In genomic region chr2:70509565-70509964, GRCh38 we compare ENCODE assay signal across 11 cellular contexts. TPM values are rescaled to one million over a fixed set of nuclear protein-coding genes. Genes with fewer than 3 reads are reported as not detected.
DNase-seq lines count a peak whose midpoint lies in the region; ATAC-seq and TF ChIP-seq lines count a peak whose summit lies in the region.
"Had no signal": no experiment of that assay in that cellular context is flagged by ENCODE, and none has a peak within 500 bp of the region (broad histone marks: within the 10 kb centered on the region; RNA-seq: fewer than 3 reads in every experiment).

No MANE protein-coding gene starts in this region.

- H3K27me3 ChIP-seq in RWPE2 (ENCODE audit: insufficient read depth, poor library complexity, severe bottlenecking) (no peaks in the 10 kb centered on the region), gastrocnemius medialis (peaks cover 0 to 3% (median 0%) of the 10 kb centered on the region in 3 donors)

- in situ Hi-C loops in gastrocnemius medialis (cut with MboI; ENCODE audit: low sequenced_read_pairs in 4 of 4), result no loop called here
- in situ Hi-C loops in GM13976 (cut with MboI; ENCODE audit: low sequenced_read_pairs, unreplicated experiment), result no loop called here

- intact Hi-C loops in left colon (cut with DNase I, micrococcal nuclease), result no loop called here
- intact Hi-C loops in gastrocnemius medialis (cut with DNase I; ENCODE audit: low total_unique reads), result no loop called here
- intact Hi-C loops in Right ventricle myocardium superior (cut with DNase I), result no loop called here

- H3K36me3 ChIP-seq in RWPE2 (ENCODE audit: low read depth), result peaks cover 66% of the 10 kb centered on the region
- H3K36me3 ChIP-seq in gastrocnemius medialis, result no peaks in the 10 kb centered on the region

- no peak for TF ChIP-seq POLR2A in gastrocnemius medialis (IDR thresholded peaks at IDR 0.05)

- peaks cover 35% of the 10 kb centered on the region for H3K4me1 ChIP-seq in RWPE2 (ENCODE audit: insufficient read depth, poor library complexity, severe bottlenecking)
- no peaks in the 10 kb centered on the region for H3K4me1 ChIP-seq in gastrocnemius medialis

- peak; percentile 66 for ATAC-seq in RWPE2 (ENCODE audit: low read depth)
- peak; percentile 45 for ATAC-seq in left colon
- ATAC-seq in gastrocnemius medialis, result no peak
- no peak for ATAC-seq in Right ventricle myocardium superior (ENCODE audit: poor library complexity)
- ATAC-seq: right cardiac atrium, WTC11 had no signal

- H3K9me3 ChIP-seq in RWPE2 (ENCODE audit: severe bottlenecking) (no peaks in the 10 kb centered on the region), gastrocnemius medialis (no peaks in the 10 kb centered on the region)

- peak overlapping the region; percentile 70 for H3K27ac ChIP-seq in RWPE2 (ENCODE audit: poor library complexity, severe bottlenecking)
- H3K27ac ChIP-seq in gastrocnemius medialis, result no peak overlapping the region

- DNase-seq in AG10803 (ENCODE audit: low read depth) (peak; percentile 76), HPDE6-E6E7 (ENCODE audit: extremely low spot score) (peak; percentile 37), RWPE2 (ENCODE audit: low spot score) (no peak), left colon (peak in 1 of 2 donors; percentile 32), gastrocnemius medialis (no peak), GM13976 (ENCODE audit: low spot score) (no peak), Right ventricle myocardium superior (no peak), Ammon's horn (ENCODE audit: low spot score) (no peak)
- DNase-seq: NCI-H2029 treated with DMSO at 0.1 percent for 48 hours, right cardiac atrium had no signal

- H3K4me3 ChIP-seq in AG10803 (ENCODE audit: low read length), result no peak overlapping the region
- H3K4me3 ChIP-seq in RWPE2 (ENCODE audit: severe bottlenecking), result no peak overlapping the region
- no peak overlapping the region for H3K4me3 ChIP-seq in gastrocnemius medialis

- no peak for TF ChIP-seq CTCF in AG10803 (conservative IDR thresholded peaks at IDR 0.05; ENCODE audit: low read length)
- TF ChIP-seq CTCF in RWPE2 (IDR thresholded peaks at IDR 0.05; ENCODE audit: poor library complexity, severe bottlenecking), result no peak
- no peak for TF ChIP-seq CTCF in gastrocnemius medialis (IDR thresholded peaks at IDR 0.05 in 4 of 5, conservative IDR thresholded peaks at IDR 0.05 in 1 of 5)
- no peak for TF ChIP-seq CTCF in GM13976 (IDR thresholded peaks at IDR 0.05; ENCODE audit: borderline replicate concordance, control extremely low read depth, extremely low read depth, insufficient read depth, missing control alignments)

RNA-seq across cellular contexts. Expression of gene TGFA, which starts 44.1 kb away (rescaled TPM):
- total RNA-seq in left colon (10 to 100 TPM; 30.5 to 30.8 TPM), gastrocnemius medialis (under 1 TPM in 3 of 4 donors, not detected in 1; 0.05 to 0.26 (median 0.18) TPM), Right ventricle myocardium superior (2.1 TPM)

Comparison
In these comparisons a context has a peak if more than half of its experiments do, and no peak if none do; other contexts are left out.
1. DNase-seq: peak in AG10803 (single experiment) and HPDE6-E6E7 (single experiment); none in RWPE2 (single experiment), gastrocnemius medialis (0 of 2), GM13976 (single experiment), Right ventricle myocardium superior (single experiment) and Ammon's horn (single experiment).
2. ATAC-seq: peak in RWPE2 (single experiment) and left colon (single experiment); none in gastrocnemius medialis (0 of 2) and Right ventricle myocardium superior (single experiment).
3. RNA of gene TGFA, which starts 44.1 kb away (total RNA-seq): 30.5 to 30.8 TPM in left colon; 2.1 TPM in Right ventricle myocardium superior (single experiment) and 0.05 to 0.26 TPM in gastrocnemius medialis; every median in the first group is over 10 times any median in the second.